In the genomic region with DNA sequence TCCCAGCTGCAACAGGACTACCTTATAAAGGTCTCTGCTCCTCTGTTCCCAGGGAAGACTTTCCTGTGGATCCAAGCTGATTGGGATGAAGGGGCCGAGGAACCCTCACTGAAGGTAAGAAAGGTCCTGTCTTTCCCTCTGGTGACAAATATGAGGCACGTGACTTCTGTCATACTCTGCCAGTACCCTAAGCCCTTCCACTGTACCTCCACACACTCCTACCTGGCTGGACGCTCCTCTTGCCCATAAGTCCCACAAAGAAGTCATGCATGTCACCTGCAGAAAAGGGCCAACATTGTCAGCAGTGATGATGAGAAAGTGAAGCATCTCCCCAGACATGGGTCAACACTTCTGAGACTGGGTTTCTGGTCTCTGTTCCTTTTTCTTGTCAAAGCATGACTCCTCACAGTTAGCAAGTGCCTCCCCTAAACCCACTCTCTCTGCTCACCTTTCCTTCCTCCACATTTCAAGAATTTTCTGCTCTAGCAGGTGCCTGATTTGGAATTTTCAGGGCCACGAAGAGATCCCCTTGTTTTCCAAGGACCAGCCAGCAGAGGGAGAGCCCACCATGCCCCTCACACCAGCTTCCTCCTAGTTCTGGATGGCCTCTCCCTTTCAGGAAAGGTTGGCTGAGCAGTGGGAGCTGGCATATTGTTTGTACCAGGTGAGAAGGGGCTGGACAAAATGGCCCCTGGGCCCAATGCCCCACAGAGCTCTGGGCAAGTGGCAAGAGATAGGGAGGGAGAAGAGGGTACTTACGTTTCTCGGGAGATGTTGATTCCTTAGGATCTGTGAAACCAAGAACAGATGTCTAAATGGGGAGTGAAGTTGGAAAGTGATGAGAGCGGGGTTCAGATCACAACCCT, we compare ENCODE assay signal across 14 cellular contexts. TPM values are rescaled to one million over a fixed set of nuclear protein-coding genes. Genes with fewer than 3 reads are reported as not detected.
DNase-seq lines count a peak whose midpoint lies in the region; ATAC-seq, FAIRE-seq and TF ChIP-seq lines count a peak whose summit lies in the region.
"Had no signal": no experiment of that assay in that cellular context is flagged by ENCODE, and none has a peak within 500 bp of the region (broad histone marks: within the 10 kb centered on the region; RNA-seq: fewer than 3 reads in every experiment).

No MANE protein-coding gene starts in this region.

- in situ Hi-C loops in astrocyte of the cerebellum (cut with HindIII; ENCODE audit: low sequenced_read_pairs): no loop called here
- in situ Hi-C loops in ACHN (cut with HindIII; ENCODE audit: low pct_ligation_motif_present, low pct_unique_long_range_greater_than_20kb, low sequenced_read_pairs): no loop called here

- no peak overlapping the region for H3K4me3 ChIP-seq in astrocyte of the cerebellum (ENCODE audit: low read depth, low read length)
- no peak overlapping the region for H3K4me3 ChIP-seq in ascending aorta

- intact Hi-C loops in ascending aorta (cut with DNase I) (no loop called here), Right ventricle myocardium superior (cut with DNase I) (no loop called here)

- peak; percentile 92 for FAIRE-seq in GM12891 (lab: Jason Lieb, UNC)

- H3K27ac ChIP-seq in ascending aorta: no peak overlapping the region

- ATAC-seq in GM19324 (IDR thresholded peaks at IDR 0.05; ENCODE audit: low FRiP score, unreplicated experiment) (peak; percentile 74), HG02870 (IDR thresholded peaks at IDR 0.05; ENCODE audit: unreplicated experiment) (peak; percentile 83), omental fat pad (ENCODE audit: low FRiP score) (no peak), Right ventricle myocardium superior (ENCODE audit: poor library complexity) (no peak)

- TF ChIP-seq POLR2A in GM12891 (IDR thresholded peaks at IDR 0.05; ENCODE audit: low read depth, low read length): no peak

- no peaks in the 10 kb centered on the region for H3K36me3 ChIP-seq in ascending aorta

- no peaks in the 10 kb centered on the region for H3K9me3 ChIP-seq in ascending aorta

- no peaks in the 10 kb centered on the region for H3K4me1 ChIP-seq in ascending aorta

- DNase-seq in GM12891 (ENCODE audit: insufficient read length, low spot score) (peak; percentile 43), astrocyte of the cerebellum (ENCODE audit: low read depth) (no peak), omental fat pad (ENCODE audit: low spot score) (no peak), ascending aorta (ENCODE audit: low spot score in 2 of 2) (no peak), Right ventricle myocardium superior (no peak), ACHN (no peak)
- DNase-seq: activated naive CD4-positive, alpha-beta T cell treated with anti-CD3 and anti-CD28 coated beads, Interleukin-2, amount 10 ng/mL, durations not matched to agents 7 days and 5 days; kidney glomerular epithelial cell; NCI-H2107; stimulated activated CD8-positive, alpha-beta memory T cell treated with anti-CD3 and anti-CD28 coated beads, Interleukin-4, amount 100 ng/mL, for 48 hours had no signal

- TF ChIP-seq CTCF in astrocyte of the cerebellum (IDR thresholded peaks at IDR 0.05; ENCODE audit: low read depth, low read length, missing control alignments) (peak; percentile 7), omental fat pad (IDR thresholded peaks at IDR 0.05) (no peak), ascending aorta (IDR thresholded peaks at IDR 0.05) (no peak)

- peaks cover 4% of the 10 kb centered on the region for H3K27me3 ChIP-seq in ascending aorta

TF ChIP-seq in GM12891, 5 proteins besides CTCF, POLR2A, EP300 and RAD21:
- TF ChIP-seq SPI1 (IDR thresholded peaks at IDR 0.05; ENCODE audit: low read depth, low read length) (peak; percentile 89), PAX5 (IDR thresholded peaks at IDR 0.05; ENCODE audit: insufficient read depth, low read length, severe bottlenecking) (no peak)
TF ChIP-seq in GM12891: peak in this region for 1.

RNA-seq across cellular contexts. Expression of a gene that starts 3.5 kb away (rescaled TPM):
- 0.27 TPM for polyA plus RNA-seq in GM12891 (2012; ENCODE audit: low read depth, missing spikeins)
- not detected for total RNA-seq in omental fat pad
- total RNA-seq in ascending aorta: not detected
- not detected for total RNA-seq in Right ventricle myocardium superior
- total RNA-seq: renal cortical epithelial cell had no signal

RNA-seq across cellular contexts. Expression of a gene that starts 6.5 kb away (rescaled TPM):
- polyA plus RNA-seq in GM12891 (2012; ENCODE audit: low read depth, missing spikeins): 2.0 TPM
- 1 to 10 TPM; 3.5 to 7.2 (median 6.6) TPM for total RNA-seq in omental fat pad
- total RNA-seq in ascending aorta: 5.9 TPM
- 3.0 TPM for total RNA-seq in Right ventricle myocardium superior

RNA-seq across cellular contexts. Expression of a gene that starts 37.1 kb away (rescaled TPM):
- polyA plus RNA-seq in GM12891 (2012; ENCODE audit: low read depth, missing spikeins): 0.21 TPM
- total RNA-seq in omental fat pad (under 1 TPM in 3 of 4 donors, not detected in 1; 0.25 to 0.74 (median 0.32) TPM), ascending aorta (not detected), Right ventricle myocardium superior (0.08 TPM)
- total RNA-seq: Daoy, renal cortical epithelial cell had no signal

RNA-seq across cellular contexts. Expression of a gene that starts 55.4 kb away (rescaled TPM):
- polyA plus RNA-seq in GM12891 (2012; ENCODE audit: low read depth, missing spikeins): 0.04 TPM
- total RNA-seq in omental fat pad (under 1 TPM in 3 of 4 donors, not detected in 1; 0.36 to 0.56 (median 0.47) TPM), ascending aorta (5.6 TPM), Right ventricle myocardium superior (0.24 TPM)

Comparison
In these comparisons a context has a peak if more than half of its experiments do, and no peak if none do; other contexts are left out.
1. ATAC-seq: peak in GM19324 (single experiment) and HG02870 (single experiment); none in omental fat pad (single experiment) and Right ventricle myocardium superior (single experiment).